Comparison of ENCODE assay signal across 23 cellular contexts in the genomic region with DNA sequence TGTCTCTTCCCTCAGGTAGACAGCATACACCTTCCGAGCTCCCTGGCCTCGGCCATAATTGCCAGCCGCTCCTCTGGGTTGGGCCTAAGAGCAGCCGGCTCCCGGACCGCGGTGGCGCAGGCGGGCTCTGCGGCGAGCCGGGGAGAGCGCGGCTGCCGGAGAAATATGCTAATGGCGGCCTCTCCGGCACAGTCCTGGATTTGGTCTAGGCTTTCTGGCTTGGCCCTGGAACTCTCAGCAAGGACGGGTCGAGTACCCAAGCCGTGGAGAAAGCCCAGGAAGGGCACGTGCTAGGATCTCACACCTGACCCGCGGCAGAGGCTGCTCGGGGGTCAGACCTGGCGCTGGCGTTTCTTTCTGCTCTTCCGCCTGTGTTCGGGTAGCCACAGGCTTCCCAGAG. TPM values are rescaled to one million over a fixed set of nuclear protein-coding genes. Genes with fewer than 3 reads are reported as not detected.
"Had no signal": no experiment of that assay in that cellular context is flagged by ENCODE, and none has a peak within 500 bp of the region (broad histone marks: within the 10 kb centered on the region; RNA-seq: fewer than 3 reads in every experiment).

No MANE protein-coding gene starts in this region.

- H3K4me1 Mint-ChIP-seq: activated CD4-positive, alpha-beta T cell treated with anti-CD3 and anti-CD28 coated beads, Interleukin-2, amount 10 ng/mL, durations not matched to agents 7 days and 5 days; activated naive CD8-positive, alpha-beta T cell treated with anti-CD3 and anti-CD28 coated beads, Interleukin-2, amount 10 ng/mL, durations not matched to agents 7 days and 5 days; central memory CD8-positive, alpha-beta T cell had no signal

- DNase-seq: activated CD4-positive, alpha-beta T cell treated with anti-CD3 and anti-CD28 coated beads, Interleukin-2, amount 10 ng/mL, durations not matched to agents 7 days and 5 days; activated CD4-positive, CD25-positive, alpha-beta regulatory T cell; activated CD8-positive, alpha-beta memory T cell treated with anti-CD3 and anti-CD28 coated beads for 24 hours; activated naive CD8-positive, alpha-beta T cell treated with anti-CD3 and anti-CD28 coated beads, Interleukin-2, amount 10 ng/mL, durations not matched to agents 7 days and 5 days; anterior cingulate cortex; brain microvascular endothelial cell; cortex of kidney; effector CD8-positive, alpha-beta T cell; foreskin melanocyte; head of caudate nucleus; kidney glomerular epithelial cell; right lobe of liver; stimulated activated naive CD8-positive, alpha-beta T cell treated with anti-CD3 and anti-CD28 coated beads, Interleukin-15, amount 100 ng/mL, for 72 hours; T-helper 2 cell had no signal

- H3K9me3 ChIP-seq: prostate gland, right lobe of liver had no signal

- H3K9me3 Mint-ChIP-seq: activated CD4-positive, alpha-beta T cell treated with anti-CD3 and anti-CD28 coated beads, Interleukin-2, amount 10 ng/mL, durations not matched to agents 7 days and 5 days; activated T-helper 1 cell treated with anti-CD3 and anti-CD28 coated beads, Interleukin-12 subunit alpha, Interleukin-12 subunit beta, Interleukin-2, Interleukin-4 antibody, amounts not matched to agents 30 ng/mL and 10 ng/mL and 1 ng/mL, durations not matched to agents 14 hours and 24 hours and 36 hours; natural killer cell treated with Interleukin-12 subunit alpha and Interleukin-12 subunit beta and Interleukin-15 and Interleukin-18, amount 100 ng/mL, for 72 hours; stimulated activated naive CD8-positive, alpha-beta T cell treated with anti-CD3 and anti-CD28 coated beads, Interleukin-15, amount 100 ng/mL, for 72 hours had no signal

- H3K36me3 ChIP-seq: brain microvascular endothelial cell, prostate gland, right lobe of liver, upper lobe of left lung had no signal

- H3K4me1 ChIP-seq: prostate gland had no signal

- H3K27ac ChIP-seq: brain microvascular endothelial cell, prostate gland, right lobe of liver, upper lobe of left lung had no signal

- ATAC-seq: natural killer cell treated with Interleukin-12 subunit alpha and Interleukin-12 subunit beta and Interleukin-15 and Interleukin-18, amount 100 ng/mL, for 72 hours; stimulated activated naive CD8-positive, alpha-beta T cell treated with anti-CD3 and anti-CD28 coated beads, Interleukin-15, amount 100 ng/mL, for 72 hours had no signal

- H3K4me3 ChIP-seq: prostate gland, right lobe of liver, upper lobe of left lung had no signal

- H3K36me3 Mint-ChIP-seq: activated naive CD8-positive, alpha-beta T cell treated with anti-CD3 and anti-CD28 coated beads, Interleukin-2, amount 10 ng/mL, durations not matched to agents 7 days and 5 days; natural killer cell treated with Interleukin-12 subunit alpha and Interleukin-12 subunit beta and Interleukin-15 and Interleukin-18, amount 100 ng/mL, for 72 hours had no signal

- H3K4me3 Mint-ChIP-seq: activated naive CD8-positive, alpha-beta T cell treated with anti-CD3 and anti-CD28 coated beads, Interleukin-2, amount 10 ng/mL, durations not matched to agents 7 days and 5 days; activated T-helper 1 cell treated with anti-CD3 and anti-CD28 coated beads, Interleukin-12 subunit alpha, Interleukin-12 subunit beta, Interleukin-2, Interleukin-4 antibody, amounts not matched to agents 30 ng/mL and 10 ng/mL and 1 ng/mL, durations not matched to agents 14 hours and 24 hours and 36 hours; central memory CD8-positive, alpha-beta T cell; natural killer cell treated with Interleukin-12 subunit alpha and Interleukin-12 subunit beta and Interleukin-15 and Interleukin-18, amount 100 ng/mL, for 72 hours; stimulated activated naive CD8-positive, alpha-beta T cell treated with anti-CD3 and anti-CD28 coated beads, Interleukin-15, amount 100 ng/mL, for 72 hours had no signal

- H3K27me3 ChIP-seq: brain microvascular endothelial cell had no signal

- H3K27ac Mint-ChIP-seq: activated CD4-positive, alpha-beta T cell treated with anti-CD3 and anti-CD28 coated beads, Interleukin-2, amount 10 ng/mL, durations not matched to agents 7 days and 5 days; activated naive CD8-positive, alpha-beta T cell treated with anti-CD3 and anti-CD28 coated beads, Interleukin-2, amount 10 ng/mL, durations not matched to agents 7 days and 5 days; activated T-helper 1 cell treated with anti-CD3 and anti-CD28 coated beads, Interleukin-12 subunit alpha, Interleukin-12 subunit beta, Interleukin-2, Interleukin-4 antibody, amounts not matched to agents 30 ng/mL and 10 ng/mL and 1 ng/mL, durations not matched to agents 14 hours and 24 hours and 36 hours; natural killer cell treated with Interleukin-12 subunit alpha and Interleukin-12 subunit beta and Interleukin-15 and Interleukin-18, amount 100 ng/mL, for 72 hours had no signal

RNA-seq across cellular contexts. Expression of a gene that starts 18.6 kb away (rescaled TPM):
- total RNA-seq: activated CD4-positive, alpha-beta T cell treated with anti-CD3 and anti-CD28 coated beads, Interleukin-2, amount 10 ng/mL, durations not matched to agents 7 days and 5 days; activated naive CD8-positive, alpha-beta T cell treated with anti-CD3 and anti-CD28 coated beads, Interleukin-2, amount 10 ng/mL, durations not matched to agents 7 days and 5 days; activated T-helper 1 cell treated with anti-CD3 and anti-CD28 coated beads, Interleukin-12 subunit alpha, Interleukin-12 subunit beta, Interleukin-2, Interleukin-4 antibody, amounts not matched to agents 30 ng/mL and 10 ng/mL and 1 ng/mL, durations not matched to agents 14 hours and 24 hours and 36 hours; fibroblast of lung; liver; mesenteric fat pad; natural killer cell treated with Interleukin-12 subunit alpha and Interleukin-12 subunit beta and Interleukin-15 and Interleukin-18, amount 100 ng/mL, for 72 hours; omental fat pad; prostate gland; right lobe of liver had no signal
- polyA plus RNA-seq: fibroblast of lung, liver had no signal
